8 cellular contexts compared by ENCODE assay signal in the genomic region with DNA sequence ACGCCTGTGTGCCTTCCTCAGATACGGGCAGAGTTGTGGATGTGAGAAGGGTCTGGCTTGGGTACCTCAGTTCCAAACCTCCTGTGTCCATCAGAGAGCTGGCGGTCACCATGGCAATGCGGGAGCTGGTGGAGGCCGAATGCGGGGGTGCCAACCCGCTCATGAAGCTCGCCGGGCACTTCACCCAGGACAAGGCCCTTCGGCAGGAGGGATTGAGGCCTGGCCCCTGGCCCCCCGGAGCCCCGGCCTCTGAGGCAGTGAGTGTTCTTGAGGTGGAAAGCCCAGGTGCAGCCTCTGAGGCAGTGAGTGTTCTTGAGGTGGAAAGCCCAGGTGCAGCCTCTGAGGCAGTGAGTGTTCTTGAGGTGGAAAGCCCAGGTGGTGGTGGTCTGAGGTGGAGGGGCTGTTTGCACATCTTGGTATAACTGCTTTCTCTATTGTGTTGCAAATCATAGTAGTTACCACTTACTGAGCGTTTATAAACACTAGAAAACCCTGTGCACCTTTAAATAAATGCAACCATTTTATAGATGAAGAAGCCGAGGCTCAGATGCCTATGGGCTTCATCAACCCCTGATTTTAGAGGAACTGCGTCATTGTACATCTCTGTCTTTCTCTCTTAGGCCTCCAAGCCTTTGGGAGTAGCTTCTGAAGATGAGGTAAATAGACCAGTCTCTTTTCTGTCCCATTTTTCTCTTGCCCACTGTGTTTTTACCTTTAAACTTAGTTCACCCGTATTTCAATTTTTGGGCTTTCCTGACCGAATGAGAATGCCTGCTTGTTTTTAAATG. TPM values are rescaled to one million over a fixed set of nuclear protein-coding genes. Genes with fewer than 3 reads are reported as not detected.
A peak's percentile ranks its signal among the peaks of the same experiment; 100 is the strongest.
DNase-seq lines count a peak whose midpoint lies in the region; ATAC-seq, FAIRE-seq and TF ChIP-seq lines count a peak whose summit lies in the region.

No MANE protein-coding gene starts in this region.

- in situ Hi-C loops in GM13976 (cut with MboI; ENCODE audit: low sequenced_read_pairs, unreplicated experiment), result no loop called here

- DNase-seq in GM13976 (ENCODE audit: low spot score) (peak; percentile 38), M059J (ENCODE audit: low read depth) (peak; percentile 19), glutamatergic neuron (no peak), omental fat pad (ENCODE audit: low spot score) (no peak), D721Med (ENCODE audit: insufficient read length, low spot score) (no peak), 8988T (no peak)
- no peak for DNase-seq in activated T-helper 2 cell treated with anti-CD3 and anti-CD28 coated beads, Interferon-gamma antibody, Interleukin-2, Interleukin-4, amounts not matched to agents 10 μg/mL and 5 μg/mL and 100 μg/mL, durations not matched to agents 14 hours and 24 hours and 36 hours (ENCODE audit: low spot score)

- FAIRE-seq in D721Med (lab: Jason Lieb, UNC), result no peak

- peak; percentile 17 for ATAC-seq in omental fat pad (ENCODE audit: low FRiP score)
- ATAC-seq in HG03135 (IDR thresholded peaks at IDR 0.05; ENCODE audit: unreplicated experiment), result no peak

- intact Hi-C loops in activated T-helper 2 cell treated with anti-CD3 and anti-CD28 coated beads, Interferon-gamma antibody, Interleukin-2, Interleukin-4, amounts not matched to agents 10 μg/mL and 5 μg/mL and 100 μg/mL, durations not matched to agents 14 hours and 24 hours and 36 hours (cut with micrococcal nuclease), result no loop called here

- H3K27me3 Mint-ChIP-seq in activated T-helper 2 cell treated with anti-CD3 and anti-CD28 coated beads, Interferon-gamma antibody, Interleukin-2, Interleukin-4, amounts not matched to agents 10 μg/mL and 5 μg/mL and 100 μg/mL, durations not matched to agents 14 hours and 24 hours and 36 hours (ENCODE audit: low read depth), result no peaks in the 10 kb centered on the region
- H3K27me3 Mint-ChIP-seq in glutamatergic neuron (ENCODE audit: unreplicated experiment), result peaks cover 2% of the 10 kb centered on the region

- H3K36me3 Mint-ChIP-seq in activated T-helper 2 cell treated with anti-CD3 and anti-CD28 coated beads, Interferon-gamma antibody, Interleukin-2, Interleukin-4, amounts not matched to agents 10 μg/mL and 5 μg/mL and 100 μg/mL, durations not matched to agents 14 hours and 24 hours and 36 hours (ENCODE audit: low read depth), result peaks cover 28% of the 10 kb centered on the region
- no peaks in the 10 kb centered on the region for H3K36me3 Mint-ChIP-seq in glutamatergic neuron (ENCODE audit: unreplicated experiment)

- peaks cover 20% of the 10 kb centered on the region for H3K4me1 Mint-ChIP-seq in activated T-helper 2 cell treated with anti-CD3 and anti-CD28 coated beads, Interferon-gamma antibody, Interleukin-2, Interleukin-4, amounts not matched to agents 10 μg/mL and 5 μg/mL and 100 μg/mL, durations not matched to agents 14 hours and 24 hours and 36 hours (ENCODE audit: low read depth)
- H3K4me1 Mint-ChIP-seq in glutamatergic neuron (ENCODE audit: low read depth, unreplicated experiment), result peaks cover 11% of the 10 kb centered on the region

- H3K9me3 Mint-ChIP-seq in activated T-helper 2 cell treated with anti-CD3 and anti-CD28 coated beads, Interferon-gamma antibody, Interleukin-2, Interleukin-4, amounts not matched to agents 10 μg/mL and 5 μg/mL and 100 μg/mL, durations not matched to agents 14 hours and 24 hours and 36 hours, result no peaks in the 10 kb centered on the region
- H3K9me3 Mint-ChIP-seq in glutamatergic neuron (ENCODE audit: unreplicated experiment), result peaks cover 4% of the 10 kb centered on the region

- H3K4me3 Mint-ChIP-seq in activated T-helper 2 cell treated with anti-CD3 and anti-CD28 coated beads, Interferon-gamma antibody, Interleukin-2, Interleukin-4, amounts not matched to agents 10 μg/mL and 5 μg/mL and 100 μg/mL, durations not matched to agents 14 hours and 24 hours and 36 hours (ENCODE audit: low read depth), result peak overlapping the region; percentile 80
- H3K4me3 Mint-ChIP-seq in glutamatergic neuron (ENCODE audit: unreplicated experiment), result peak overlapping the region; percentile 91

- no peak for TF ChIP-seq CTCF in GM13976 (IDR thresholded peaks at IDR 0.05; ENCODE audit: borderline replicate concordance, control extremely low read depth, extremely low read depth, insufficient read depth, missing control alignments)
- no peak for TF ChIP-seq CTCF in glutamatergic neuron (IDR thresholded peaks at IDR 0.05; ENCODE audit: partially characterized antibody, unreplicated experiment)
- TF ChIP-seq CTCF in omental fat pad (IDR thresholded peaks at IDR 0.05), result no peak
- TF ChIP-seq CTCF in D721Med (IDR thresholded peaks at IDR 0.05; ENCODE audit: insufficient read depth, missing control alignments), result no peak

- no peak overlapping the region for H3K27ac Mint-ChIP-seq in activated T-helper 2 cell treated with anti-CD3 and anti-CD28 coated beads, Interferon-gamma antibody, Interleukin-2, Interleukin-4, amounts not matched to agents 10 μg/mL and 5 μg/mL and 100 μg/mL, durations not matched to agents 14 hours and 24 hours and 36 hours
- H3K27ac Mint-ChIP-seq in glutamatergic neuron (ENCODE audit: unreplicated experiment), result peak overlapping the region; percentile 84

RNA-seq across cellular contexts. Expression of gene PEX5, which starts 1.0 kb away (rescaled TPM):
- total RNA-seq in M059J (2014; rRNA removed; shearing (Covaris generic)), result 13.9 and 18.0 TPM in 2 replicates
- total RNA-seq in activated T-helper 2 cell treated with anti-CD3 and anti-CD28 coated beads, Interferon-gamma antibody, Interleukin-2, Interleukin-4, amounts not matched to agents 10 μg/mL and 5 μg/mL and 100 μg/mL, durations not matched to agents 14 hours and 24 hours and 36 hours, result 26.4 and 28.3 TPM in 2 replicates
- total RNA-seq in glutamatergic neuron (ENCODE audit: unreplicated experiment), result 71.0 TPM
- 100 to 1,000 TPM in 1 of 4 donors, 10 to 100 TPM in 3; 33.1 to 116 (median 91.6) TPM for total RNA-seq in omental fat pad

Comparison
In these comparisons a context has a peak if more than half of its experiments do, and no peak if none do; other contexts are left out.
1. DNase-seq: peak in GM13976 (single experiment) and M059J (single experiment); none in activated T-helper 2 cell treated with anti-CD3 and anti-CD28 coated beads, Interferon-gamma antibody, Interleukin-2, Interleukin-4, amounts not matched to agents 10 μg/mL and 5 μg/mL and 100 μg/mL, durations not matched to agents 14 hours and 24 hours and 36 hours (single experiment), glutamatergic neuron (single experiment), omental fat pad (single experiment), D721Med (single experiment) and 8988T (single experiment).